18 cellular contexts compared by ENCODE assay signal in genomic region chr4:170979736-170980135, GRCh38.
A peak's percentile ranks its signal among the peaks of the same experiment; 100 is the strongest.
DNase-seq lines count a peak whose midpoint lies in the region; ATAC-seq lines count a peak whose summit lies in the region.
"Had no signal": no experiment of that assay in that cellular context is flagged by ENCODE, and none has a peak within 500 bp of the region (broad histone marks: within the 10 kb centered on the region; RNA-seq: fewer than 3 reads in every experiment).

No MANE protein-coding gene starts in this region.

- H3K4me3 ChIP-seq in right cardiac atrium (ENCODE audit: low read length) (no peak overlapping the region), mesodermal cell (ENCODE audit: extremely low read depth, insufficient read depth, low read length, poor library complexity, severe bottlenecking) (no peak overlapping the region)
- H3K4me3 ChIP-seq: A549 had no signal

- 47% methylated on average over 6 of the region's 6 CpGs for WGBS in right cardiac atrium
- WGBS in mesodermal cell (ENCODE audit: insufficient coverage in 2 of 2), 2 experiments, result 76 to 78% methylated on average over 1 to 2 of the region's 6 CpGs

- ATAC-seq in right cardiac atrium (peak in 1 of 2 donors; percentile 26), HG03280 (IDR thresholded peaks at IDR 0.05; ENCODE audit: unreplicated experiment) (no peak), GM21529 (IDR thresholded peaks at IDR 0.05; ENCODE audit: unreplicated experiment) (no peak)
- ATAC-seq: A549; activated naive CD8-positive, alpha-beta T cell treated with anti-CD3 and anti-CD28 coated beads, Interleukin-2, amount 50 U/mL, for 24 hours; activated T-helper 17 cell treated with anti-CD3 and anti-CD28 coated beads, Interleukin-2, amount 50 U/mL, for 72 hours; naive thymus-derived CD8-positive, alpha-beta T cell had no signal

- DNase-seq in right cardiac atrium, result peak in 2 of 3 donors; percentile 31 to 49
- DNase-seq in cardiac septum (ENCODE audit: low spot score), result no peak
- DNase-seq in dedifferentiated amniotic fluid mesenchymal stem cell (ENCODE audit: extremely low spot score), result peak; percentile 28
- no peak for DNase-seq in NCI-H510A treated with DMSO at 0.1 percent for 48 hours (lab: John Stamatoyannopoulos, UW)
- DNase-seq in DMS114 treated with DMSO at 0.1 percent for 48 hours (lab: John Stamatoyannopoulos, UW; ENCODE audit: unreplicated experiment), result no peak
- DNase-seq: activated CD4-positive, CD25-positive, alpha-beta regulatory T cell; activated naive CD8-positive, alpha-beta T cell treated with anti-CD3 and anti-CD28 coated beads, Interleukin-2, amount 50 U/mL, for 24 hours; C1 segment of cervical spinal cord; foreskin melanocyte; IMR-90; naive thymus-derived CD8-positive, alpha-beta T cell; NCI-H187 treated with DMSO at 0.1 percent for 48 hours; stimulated activated naive CD4-positive, alpha-beta T cell treated with Interleukin-2 at 50 U/mL for 16 hours had no signal

- H3K4me1 ChIP-seq in right cardiac atrium (ENCODE audit: control insufficient read depth, insufficient read depth, low read length), result no peaks in the 10 kb centered on the region
- H3K4me1 ChIP-seq in mesodermal cell (ENCODE audit: control insufficient read depth, insufficient read depth, low read length, poor library complexity, severe bottlenecking), result no peaks in the 10 kb centered on the region
- H3K4me1 ChIP-seq: A549 had no signal

- no peaks in the 10 kb centered on the region for H3K9me3 ChIP-seq in right cardiac atrium (ENCODE audit: control insufficient read depth, low read length)
- no peaks in the 10 kb centered on the region for H3K9me3 ChIP-seq in mesodermal cell (ENCODE audit: control insufficient read depth, low read length)
- H3K9me3 ChIP-seq: A549 had no signal

- no peaks in the 10 kb centered on the region for H3K27me3 ChIP-seq in right cardiac atrium (ENCODE audit: control insufficient read depth, insufficient read depth)

- H3K36me3 ChIP-seq in mesodermal cell (ENCODE audit: control insufficient read depth, insufficient read depth, low read length), result no peaks in the 10 kb centered on the region

- intact Hi-C loops in right cardiac atrium (cut with DNase I), result no loop called here
- intact Hi-C loops in cardiac septum (cut with DNase I), result no loop called here

- H3K27ac ChIP-seq in right cardiac atrium (ENCODE audit: low read length) (no peak overlapping the region), mesodermal cell (ENCODE audit: low read depth, low read length, severe bottlenecking) (peak overlapping the region; percentile 39)
- H3K27ac ChIP-seq: A549 had no signal

Comparison
In these comparisons a context has a peak if more than half of its experiments do, and no peak if none do; other contexts are left out.
1. DNase-seq: peak in right cardiac atrium (2 of 3) and dedifferentiated amniotic fluid mesenchymal stem cell (single experiment); none in cardiac septum (single experiment), NCI-H510A treated with DMSO at 0.1 percent for 48 hours (single experiment) and DMS114 treated with DMSO at 0.1 percent for 48 hours (single experiment).